Comparison of ENCODE assay signal across 34 cellular contexts in the genomic region with DNA sequence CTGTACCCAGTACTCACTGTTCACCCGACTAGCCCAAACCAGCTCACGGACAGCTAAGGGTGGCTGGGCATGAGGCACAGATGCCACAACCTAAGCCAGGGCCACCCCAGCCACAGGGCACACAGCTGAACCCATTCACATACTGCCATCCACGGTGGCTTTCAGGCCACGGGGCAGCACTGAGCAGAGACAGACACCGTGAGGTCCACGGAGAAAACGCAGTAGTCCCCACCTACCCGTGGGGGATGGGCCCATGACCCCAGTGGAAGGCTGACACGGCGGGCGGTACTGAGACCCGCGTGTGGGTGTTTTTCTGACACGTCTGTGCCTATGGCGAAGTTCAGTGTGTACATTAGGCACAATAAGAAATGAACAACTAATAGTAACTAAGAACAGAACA.
"Had no signal": no experiment of that assay in that cellular context is flagged by ENCODE, and none has a peak within 500 bp of the region (broad histone marks: within the 10 kb centered on the region; RNA-seq: fewer than 3 reads in every experiment).

No MANE protein-coding gene starts in this region.

- H3K27ac ChIP-seq: KMS-11 had no signal

- H3K4me3 ChIP-seq: MG63 had no signal

- H3K9me3 ChIP-seq: MG63 had no signal

- H3K27me3 ChIP-seq: MG63 had no signal

- DNase-seq: Karpas-422, Kasumi-1, KBM-7, KG1, MG63, MM.1S, MV-4-11, NCI-H1048, NCI-H1092, NCI-H1092 treated with DMSO at 0.1 percent for 48 hours, NCI-H1105, NCI-H1105 treated with DMSO at 0.1 percent for 48 hours, NCI-H1417, NCI-H1417 treated with DMSO at 0.1 percent for 48 hours, NCI-H1436, NCI-H1436 treated with DMSO at 0.1 percent for 48 hours, NCI-H146, NCI-H1694, NCI-H1694 treated with DMSO at 0.1 percent for 48 hours, NCI-H187 treated with DMSO at 0.1 percent for 48 hours, NCI-H1930, NCI-H2029, NCI-H2029 treated with DMSO at 0.1 percent for 48 hours, NCI-H2081, NCI-H2081 treated with DMSO at 0.1 percent for 48 hours, NCI-H2107, NCI-H2171 treated with DMSO at 0.1 percent for 48 hours, NCI-H2227 treated with DMSO at 0.1 percent for 48 hours, NCI-H226, NCI-H345, NCI-H446, NCI-H446 treated with DMSO at 0.1 percent for 48 hours, NCI-H510A had no signal
